27 cellular contexts compared by ENCODE assay signal in genomic region chr17:64403881-64404460, GRCh38. TPM values are rescaled to one million over a fixed set of nuclear protein-coding genes. Genes with fewer than 3 reads are reported as not detected.
DNase-seq lines count a peak whose midpoint lies in the region; ATAC-seq and TF ChIP-seq lines count a peak whose summit lies in the region.
"Had no signal": no experiment of that assay in that cellular context is flagged by ENCODE, and none has a peak within 500 bp of the region (broad histone marks: within the 10 kb centered on the region; RNA-seq: fewer than 3 reads in every experiment).

No MANE protein-coding gene starts in this region.

- CTCF ChIA-PET in RWPE1 (lab: Yijun Ruan, JAX), result no interaction called here

- no peaks in the 10 kb centered on the region for H3K9me3 ChIP-seq in lower lobe of right lung
- no peaks in the 10 kb centered on the region for H3K9me3 ChIP-seq in upper lobe of right lung
- H3K9me3 ChIP-seq: esophagus muscularis mucosa, transverse colon had no signal

- no peak overlapping the region for H3K4me3 ChIP-seq in lower lobe of right lung
- no peak overlapping the region for H3K4me3 ChIP-seq in upper lobe of right lung
- H3K4me3 ChIP-seq: esophagus muscularis mucosa, transverse colon had no signal

- no peaks in the 10 kb centered on the region for H3K27me3 ChIP-seq in lower lobe of right lung (ENCODE audit: low read depth)
- no peaks in the 10 kb centered on the region for H3K27me3 ChIP-seq in upper lobe of right lung
- H3K27me3 ChIP-seq: esophagus muscularis mucosa, transverse colon had no signal

- DNase-seq in activated naive CD8-positive, alpha-beta T cell treated with anti-CD3 and anti-CD28 coated beads for 36 hours, result no peak
- DNase-seq in RWPE1 (ENCODE audit: low spot score) (no peak), lower lobe of right lung (no peak), upper lobe of right lung (peak; percentile 13), cortex of kidney (lab: John Stamatoyannopoulos, UW) (no peak), kidney glomerular epithelial cell (lab: John Stamatoyannopoulos, UW) (no peak)
- DNase-seq: activated CD4-positive, alpha-beta memory T cell treated with anti-CD3 and anti-CD28 coated beads, Interleukin-2, amount 10 ng/mL, durations not matched to agents 7 days and 5 days; activated gamma-delta T cell treated with Interleukin-2 at 50 U/mL for 16 hours; activated T-cell treated with anti-CD3 and anti-CD28 coated beads for 4 hours; COR-L47; DMS79; endodermal cell; H7; hippocampal formation; NCI-H1105; NCI-H2029 treated with DMSO at 0.1 percent for 48 hours; NCI-H226; NCI-H748 treated with DMSO at 0.1 percent for 48 hours; nephron progenitor cell; stimulated activated CD4-positive, alpha-beta T cell treated with anti-CD3 and anti-CD28 coated beads, Interleukin-4, amount 100 ng/mL, for 4 hours had no signal

- ATAC-seq in lower lobe of right lung, result no peak
- ATAC-seq in upper lobe of right lung, result no peak
- ATAC-seq in HG02840 (IDR thresholded peaks at IDR 0.05; ENCODE audit: low FRiP score, unreplicated experiment), result no peak
- ATAC-seq: right cardiac atrium had no signal

- no peaks in the 10 kb centered on the region for H3K9me3 Mint-ChIP-seq in activated naive CD8-positive, alpha-beta T cell (ENCODE audit: low read depth)
- no peaks in the 10 kb centered on the region for H3K9me3 Mint-ChIP-seq in activated naive CD8-positive, alpha-beta T cell treated with anti-CD3 and anti-CD28 coated beads for 36 hours
- H3K9me3 Mint-ChIP-seq: activated CD4-positive, alpha-beta memory T cell treated with anti-CD3 and anti-CD28 coated beads, Interleukin-2, amount 10 ng/mL, durations not matched to agents 7 days and 5 days; stimulated activated naive CD8-positive, alpha-beta T cell treated with anti-CD3 and anti-CD28 coated beads, Interleukin-15, Interleukin-2, amounts not matched to agents 100 ng/mL and 50 ng/mL, for 24 hours had no signal

- H3K4me1 ChIP-seq in lower lobe of right lung (peaks cover 51% of the 10 kb centered on the region), upper lobe of right lung (peaks cover 4% of the 10 kb centered on the region)
- H3K4me1 ChIP-seq: parathyroid adenoma, transverse colon had no signal

- no peak overlapping the region for H3K4me3 Mint-ChIP-seq in activated naive CD8-positive, alpha-beta T cell
- no peak overlapping the region for H3K4me3 Mint-ChIP-seq in activated naive CD8-positive, alpha-beta T cell treated with anti-CD3 and anti-CD28 coated beads for 36 hours
- H3K4me3 Mint-ChIP-seq: activated CD4-positive, alpha-beta memory T cell treated with anti-CD3 and anti-CD28 coated beads, Interleukin-2, amount 10 ng/mL, durations not matched to agents 7 days and 5 days; endodermal cell; nephron progenitor cell; stimulated activated naive CD8-positive, alpha-beta T cell treated with anti-CD3 and anti-CD28 coated beads, Interleukin-15, Interleukin-2, amounts not matched to agents 100 ng/mL and 50 ng/mL, for 24 hours had no signal

- intact Hi-C loops in lower lobe of right lung (cut with DNase I), result no loop called here
- intact Hi-C loops in upper lobe of right lung (cut with DNase I), result no loop called here

- H3K27me3 Mint-ChIP-seq in activated naive CD8-positive, alpha-beta T cell, result no peaks in the 10 kb centered on the region
- H3K27me3 Mint-ChIP-seq in activated naive CD8-positive, alpha-beta T cell treated with anti-CD3 and anti-CD28 coated beads for 36 hours, result no peaks in the 10 kb centered on the region
- H3K27me3 Mint-ChIP-seq: activated CD4-positive, alpha-beta memory T cell treated with anti-CD3 and anti-CD28 coated beads, Interleukin-2, amount 10 ng/mL, durations not matched to agents 7 days and 5 days; stimulated activated naive CD8-positive, alpha-beta T cell treated with anti-CD3 and anti-CD28 coated beads, Interleukin-15, Interleukin-2, amounts not matched to agents 100 ng/mL and 50 ng/mL, for 24 hours had no signal

- peak overlapping the region; percentile 10 for H3K27ac Mint-ChIP-seq in activated naive CD8-positive, alpha-beta T cell
- no peak overlapping the region for H3K27ac Mint-ChIP-seq in activated naive CD8-positive, alpha-beta T cell treated with anti-CD3 and anti-CD28 coated beads for 36 hours
- H3K27ac Mint-ChIP-seq: activated CD4-positive, alpha-beta memory T cell treated with anti-CD3 and anti-CD28 coated beads, Interleukin-2, amount 10 ng/mL, durations not matched to agents 7 days and 5 days; endodermal cell; stimulated activated naive CD8-positive, alpha-beta T cell treated with anti-CD3 and anti-CD28 coated beads, Interleukin-15, Interleukin-2, amounts not matched to agents 100 ng/mL and 50 ng/mL, for 24 hours had no signal

- H3K36me3 Mint-ChIP-seq in activated naive CD8-positive, alpha-beta T cell, result peaks cover 2% of the 10 kb centered on the region
- H3K36me3 Mint-ChIP-seq in activated naive CD8-positive, alpha-beta T cell treated with anti-CD3 and anti-CD28 coated beads for 36 hours, result peaks cover 3% of the 10 kb centered on the region

- H3K4me1 Mint-ChIP-seq in activated naive CD8-positive, alpha-beta T cell (ENCODE audit: low read depth), result peaks cover 28% of the 10 kb centered on the region
- H3K4me1 Mint-ChIP-seq in activated naive CD8-positive, alpha-beta T cell treated with anti-CD3 and anti-CD28 coated beads for 36 hours, result peaks cover 26% of the 10 kb centered on the region
- H3K4me1 Mint-ChIP-seq: endodermal cell had no signal

- peak overlapping the region; percentile 78 for H3K27ac ChIP-seq in RWPE1
- peak overlapping the region; percentile 41 for H3K27ac ChIP-seq in lower lobe of right lung
- no peak overlapping the region for H3K27ac ChIP-seq in upper lobe of right lung
- H3K27ac ChIP-seq: esophagus muscularis mucosa, parathyroid adenoma had no signal

- TF ChIP-seq CTCF in RWPE1 (conservative IDR thresholded peaks at IDR 0.05; ENCODE audit: low read depth) (no peak), lower lobe of right lung (IDR thresholded peaks at IDR 0.05) (no peak), upper lobe of right lung (IDR thresholded peaks at IDR 0.05) (no peak)

- H3K36me3 ChIP-seq in lower lobe of right lung (no peaks in the 10 kb centered on the region), upper lobe of right lung (no peaks in the 10 kb centered on the region)
- H3K36me3 ChIP-seq: esophagus muscularis mucosa, transverse colon had no signal

- POLR2A ChIA-PET in RWPE1 (lab: Yijun Ruan, JAX; ENCODE audit: low non-redundant PET), result no interaction called here

RNA-seq across cellular contexts. Expression of gene PECAM1, which starts 13.3 kb away (rescaled TPM):
- total RNA-seq in activated naive CD8-positive, alpha-beta T cell treated with anti-CD3 and anti-CD28 coated beads for 36 hours, result 10 to 100 TPM; 35.6 to 37.6 TPM
- total RNA-seq in lower lobe of right lung (679 TPM), upper lobe of right lung (631 TPM)

RNA-seq across cellular contexts. Expression of gene MILR1, which starts 44.9 kb away (rescaled TPM):
- under 1 TPM; 0.49 to 0.68 TPM for total RNA-seq in activated naive CD8-positive, alpha-beta T cell treated with anti-CD3 and anti-CD28 coated beads for 36 hours
- total RNA-seq in lower lobe of right lung (19.6 TPM), upper lobe of right lung (17.9 TPM)

Comparison
In these comparisons a context has a peak if more than half of its experiments do, and no peak if none do; other contexts are left out.
1. RNA of gene PECAM1, which starts 13.3 kb away (total RNA-seq): 679 TPM in lower lobe of right lung (single experiment) and 631 TPM in upper lobe of right lung (single experiment); 35.6 to 37.6 TPM in activated naive CD8-positive, alpha-beta T cell treated with anti-CD3 and anti-CD28 coated beads for 36 hours; every median in the first group is over 10 times any median in the second.
2. RNA of gene MILR1, which starts 44.9 kb away (total RNA-seq): 19.6 TPM in lower lobe of right lung (single experiment) and 17.9 TPM in upper lobe of right lung (single experiment); 0.49 to 0.68 TPM in activated naive CD8-positive, alpha-beta T cell treated with anti-CD3 and anti-CD28 coated beads for 36 hours; every median in the first group is over 10 times any median in the second.